ENCODE assay signal across 24 cellular contexts in genomic region chr16:4913774-4914525, GRCh38. TPM values are rescaled to one million over a fixed set of nuclear protein-coding genes. Genes with fewer than 3 reads are reported as not detected.
"Had no signal": no experiment of that assay in that cellular context is flagged by ENCODE, and none has a peak within 500 bp of the region (broad histone marks: within the 10 kb centered on the region; RNA-seq: fewer than 3 reads in every experiment).

No MANE protein-coding gene starts in this region.

- ATAC-seq: activated CD8-positive, alpha-beta T cell treated with anti-CD3 and anti-CD28 coated beads for 36 hours; body of pancreas; pancreas; sciatic nerve; stimulated activated effector memory CD8-positive, alpha-beta T cell treated with anti-CD3 and anti-CD28 coated beads, Interleukin-12 subunit alpha, Interleukin-12 subunit beta, amount 100 ng/mL, for 72 hours had no signal

- DNase-seq: activated CD4-positive, alpha-beta T cell treated with anti-CD3 and anti-CD28 coated beads for 48 hours; activated CD4-positive, CD25-positive, alpha-beta regulatory T cell; activated CD8-positive, alpha-beta T cell treated with anti-CD3 and anti-CD28 coated beads for 36 hours; activated naive CD4-positive, alpha-beta T cell treated with Interleukin-2 at 50 U/mL for 16 hours; activated naive CD8-positive, alpha-beta T cell treated with anti-CD3 and anti-CD28 coated beads, Interleukin-2, amount 10 ng/mL, durations not matched to agents 7 days and 5 days; activated T-cell treated with anti-CD3 and anti-CD28 coated beads, Interleukin-2, amount 50 U/mL, for 1 hour; body of pancreas; caudate nucleus; dorsolateral prefrontal cortex; erythroblast; kidney; naive B cell; pancreas; stimulated activated CD4-positive, alpha-beta T cell treated with anti-CD3 and anti-CD28 coated beads, Interleukin-4, amount 100 ng/mL, for 24 hours; stomach; T-helper 1 cell; T-helper 9 cell had no signal

- H3K4me3 ChIP-seq: body of pancreas, dorsolateral prefrontal cortex, pancreas, smooth muscle cell, stomach, thoracic aorta had no signal

- H3K36me3 ChIP-seq: pancreas, stomach, thoracic aorta had no signal

- H3K4me1 ChIP-seq: pancreas had no signal

- H3K9me3 Mint-ChIP-seq: activated CD8-positive, alpha-beta T cell treated with anti-CD3 and anti-CD28 coated beads for 36 hours; activated naive CD8-positive, alpha-beta T cell treated with anti-CD3 and anti-CD28 coated beads, Interleukin-2, amount 10 ng/mL, durations not matched to agents 7 days and 5 days; activated T-helper 2 cell treated with anti-CD3 and anti-CD28 coated beads, Interferon-gamma antibody, Interleukin-2, Interleukin-4, amounts not matched to agents 10 μg/mL and 5 μg/mL and 100 μg/mL, durations not matched to agents 14 hours and 24 hours and 36 hours; naive B cell; stimulated activated effector memory CD8-positive, alpha-beta T cell treated with anti-CD3 and anti-CD28 coated beads, Interleukin-12 subunit alpha, Interleukin-12 subunit beta, amount 100 ng/mL, for 72 hours had no signal

- H3K27ac Mint-ChIP-seq: activated CD8-positive, alpha-beta T cell treated with anti-CD3 and anti-CD28 coated beads for 36 hours; activated naive CD8-positive, alpha-beta T cell treated with anti-CD3 and anti-CD28 coated beads, Interleukin-2, amount 10 ng/mL, durations not matched to agents 7 days and 5 days; activated T-helper 2 cell treated with anti-CD3 and anti-CD28 coated beads, Interferon-gamma antibody, Interleukin-2, Interleukin-4, amounts not matched to agents 10 μg/mL and 5 μg/mL and 100 μg/mL, durations not matched to agents 14 hours and 24 hours and 36 hours; stimulated activated effector memory CD8-positive, alpha-beta T cell treated with anti-CD3 and anti-CD28 coated beads, Interleukin-12 subunit alpha, Interleukin-12 subunit beta, amount 100 ng/mL, for 72 hours had no signal

- H3K9me3 ChIP-seq: body of pancreas, pancreas, stomach, thoracic aorta had no signal

- H3K36me3 Mint-ChIP-seq: activated naive CD8-positive, alpha-beta T cell treated with anti-CD3 and anti-CD28 coated beads, Interleukin-2, amount 10 ng/mL, durations not matched to agents 7 days and 5 days; naive B cell; stimulated activated effector memory CD8-positive, alpha-beta T cell treated with anti-CD3 and anti-CD28 coated beads, Interleukin-12 subunit alpha, Interleukin-12 subunit beta, amount 100 ng/mL, for 72 hours had no signal

- H3K4me3 Mint-ChIP-seq: activated CD8-positive, alpha-beta T cell treated with anti-CD3 and anti-CD28 coated beads for 36 hours; activated naive CD8-positive, alpha-beta T cell treated with anti-CD3 and anti-CD28 coated beads, Interleukin-2, amount 10 ng/mL, durations not matched to agents 7 days and 5 days; naive B cell; stimulated activated effector memory CD8-positive, alpha-beta T cell treated with anti-CD3 and anti-CD28 coated beads, Interleukin-12 subunit alpha, Interleukin-12 subunit beta, amount 100 ng/mL, for 72 hours had no signal

- H3K27me3 ChIP-seq: body of pancreas, dorsolateral prefrontal cortex, pancreas, stomach had no signal

- H3K27ac ChIP-seq: body of pancreas, dorsolateral prefrontal cortex, pancreas, stomach, thoracic aorta had no signal

- H3K27me3 Mint-ChIP-seq: activated CD8-positive, alpha-beta T cell treated with anti-CD3 and anti-CD28 coated beads for 36 hours; activated naive CD8-positive, alpha-beta T cell treated with anti-CD3 and anti-CD28 coated beads, Interleukin-2, amount 10 ng/mL, durations not matched to agents 7 days and 5 days had no signal

- H3K4me1 Mint-ChIP-seq: naive B cell; stimulated activated effector memory CD8-positive, alpha-beta T cell treated with anti-CD3 and anti-CD28 coated beads, Interleukin-12 subunit alpha, Interleukin-12 subunit beta, amount 100 ng/mL, for 72 hours had no signal

RNA-seq across cellular contexts. Expression of gene PPL, which starts 23.0 kb away (rescaled TPM):
- total RNA-seq: activated naive CD8-positive, alpha-beta T cell treated with anti-CD3 and anti-CD28 coated beads, Interleukin-2, amount 10 ng/mL, durations not matched to agents 7 days and 5 days; activated T-helper 2 cell treated with anti-CD3 and anti-CD28 coated beads, Interferon-gamma antibody, Interleukin-2, Interleukin-4, amounts not matched to agents 10 μg/mL and 5 μg/mL and 100 μg/mL, durations not matched to agents 14 hours and 24 hours and 36 hours had no signal

RNA-seq across cellular contexts. Expression of gene SEC14L5, which starts 44.2 kb away (rescaled TPM):
- total RNA-seq: activated T-helper 2 cell treated with anti-CD3 and anti-CD28 coated beads, Interferon-gamma antibody, Interleukin-2, Interleukin-4, amounts not matched to agents 10 μg/mL and 5 μg/mL and 100 μg/mL, durations not matched to agents 14 hours and 24 hours and 36 hours; pulmonary artery endothelial cell; smooth muscle cell; ureter had no signal
- polyA plus RNA-seq: smooth muscle cell had no signal
